ENCODE assay signal across 8 cellular contexts in the genomic region with DNA sequence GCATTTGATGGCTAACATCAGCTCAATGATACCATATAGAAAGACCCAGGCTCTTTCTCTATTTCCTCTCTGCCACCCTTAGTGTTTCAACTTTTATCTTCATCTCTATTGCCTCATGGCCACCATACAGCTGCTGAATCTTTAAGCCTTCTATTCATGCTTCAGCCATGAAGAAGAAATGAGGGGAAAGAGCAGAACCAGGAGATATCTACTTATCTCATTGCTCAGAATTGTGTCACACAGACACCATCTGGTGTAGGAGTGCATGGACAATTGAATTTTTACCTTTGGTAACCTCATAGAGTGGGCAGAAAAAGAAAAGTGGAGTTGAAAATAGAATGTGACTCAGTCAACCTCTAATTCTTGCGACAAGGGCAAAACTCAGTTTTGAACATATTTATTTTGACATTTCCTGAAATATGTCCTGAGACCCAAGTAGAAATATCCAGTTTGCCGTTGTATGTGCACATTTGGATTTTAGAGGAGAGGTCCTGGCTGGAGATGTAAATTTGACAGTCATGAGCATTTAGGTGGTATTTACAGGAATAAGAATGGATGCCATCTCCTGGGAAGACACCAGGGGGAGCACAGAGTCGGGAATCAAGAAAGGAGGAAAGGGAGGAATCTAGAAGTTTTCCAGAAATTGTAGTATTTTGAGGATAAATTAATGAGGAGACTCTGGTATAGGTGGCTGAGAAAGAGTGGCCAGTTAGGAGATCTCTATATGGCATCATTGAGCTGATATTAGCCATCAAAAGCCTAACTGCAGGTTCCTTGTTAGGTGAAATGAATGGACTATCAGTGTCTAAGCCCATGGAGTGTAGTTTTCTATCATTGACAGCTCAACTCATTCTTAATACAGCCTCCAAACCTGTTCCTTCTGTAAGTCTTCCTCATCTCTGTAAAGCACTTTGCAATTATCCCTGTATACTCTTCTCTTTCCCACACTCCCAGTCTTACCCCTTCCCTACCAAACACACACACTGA. TPM values are rescaled to one million over a fixed set of nuclear protein-coding genes. Genes with fewer than 3 reads are reported as not detected.
DNase-seq lines count a peak whose midpoint lies in the region; ATAC-seq and TF ChIP-seq lines count a peak whose summit lies in the region.

No MANE protein-coding gene starts in this region.

- no peaks in the 10 kb centered on the region for H3K27me3 Mint-ChIP-seq in H9 (ENCODE audit: low read depth)
- H3K27me3 Mint-ChIP-seq in stimulated activated naive B cell treated with anti-CD40 and anti-IgM and Interleukin-4, amounts not matched to agents 10 μg/mL and 1 μg/mL and 100 μg/mL, for 72 hours, result no peaks in the 10 kb centered on the region

- no peak overlapping the region for H4K5ac ChIP-seq in H9 (ENCODE audit: insufficient read length, low read depth, low read length)

- no peaks in the 10 kb centered on the region for H3K36me3 ChIP-seq in adipocyte (ENCODE audit: control insufficient read depth, insufficient read depth, low read length, severe bottlenecking)

- H3K4me1 ChIP-seq in H9 (ENCODE audit: insufficient read depth, low read length), result 0 out of 2 replicates have a peak, but pooled peaks cover 2% of the 10 kb centered on the region
- no peaks in the 10 kb centered on the region for H3K4me1 ChIP-seq in adipocyte (ENCODE audit: control insufficient read depth, insufficient read depth, low read length)

- H3K4me3 ChIP-seq in AG04449 (ENCODE audit: low read depth, low read length) (no peak overlapping the region), adipocyte (ENCODE audit: low read length) (no peak overlapping the region)

- no peak overlapping the region for H2AFZ ChIP-seq in H9 (ENCODE audit: low read length)

- CTCF ChIA-PET in AG04449 (lab: Yijun Ruan, JAX), result interaction anchor here (0.7 to 14.0 kb wide), 18 partner anchors 8 to 1199 kb away, joined by 3 to 202 read pairs (median 4); no protein-coding TSS in a partner anchor

- no peak overlapping the region for H2BK5ac ChIP-seq in H9 (ENCODE audit: insufficient read length, low read length)

- H3K23ac ChIP-seq in H9 (ENCODE audit: insufficient read length, low read depth, low read length), result no peak overlapping the region

- no peak overlapping the region for H2AK5ac ChIP-seq in H9 (ENCODE audit: insufficient read length, low read length)

- TF ChIP-seq CTCF in AG04449 (IDR thresholded peaks at IDR 0.05; ENCODE audit: insufficient read depth, low read length, missing control alignments) (peak; percentile 75), H9 (conservative IDR thresholded peaks at IDR 0.05) (peak; percentile 85)

- ATAC-seq in stimulated activated naive B cell treated with anti-CD40 and anti-IgM and Interleukin-4, amounts not matched to agents 10 μg/mL and 1 μg/mL and 100 μg/mL, for 72 hours (replicated peaks), result peak in 1 of 2 donors; percentile 47
- ATAC-seq in HG02840 (IDR thresholded peaks at IDR 0.05; ENCODE audit: low FRiP score, unreplicated experiment), result no peak

- H3K27ac ChIP-seq in H9 (ENCODE audit: insufficient read length, low read depth, low read length), result no peak overlapping the region

- H3K79me2 ChIP-seq in H9 (ENCODE audit: insufficient read depth, low read length), result no peaks in the 10 kb centered on the region

- no peaks in the 10 kb centered on the region for H3K36me3 Mint-ChIP-seq in H9 (ENCODE audit: insufficient read depth in 1 of 3, low read depth in 3 of 3)
- H3K36me3 Mint-ChIP-seq in stimulated activated naive B cell treated with anti-CD40 and anti-IgM and Interleukin-4, amounts not matched to agents 10 μg/mL and 1 μg/mL and 100 μg/mL, for 72 hours, result peaks cover 31 to 32% of the 10 kb centered on the region in 2 donors

- H2BK15ac ChIP-seq in H9 (ENCODE audit: low read depth, low read length), result no peak overlapping the region

- H3K79me1 ChIP-seq in H9 (ENCODE audit: insufficient read depth, low read depth, low read length, poor library complexity, severe bottlenecking), result no peaks in the 10 kb centered on the region

- H3K23me2 ChIP-seq in H9 (ENCODE audit: insufficient read length, low read depth, low read length, poor library complexity, severe bottlenecking), result no peaks in the 10 kb centered on the region

- H3K9ac ChIP-seq in H9 (ENCODE audit: extremely low read depth, insufficient read length, low read length), result no peak overlapping the region
- no peak overlapping the region for H3K9ac ChIP-seq in adipocyte (ENCODE audit: low read length)

- H3K4me1 Mint-ChIP-seq in H9, result peaks cover 23 to 27% of the 10 kb centered on the region in 2 experiments
- peaks cover 55 to 76% of the 10 kb centered on the region in 2 donors for H3K4me1 Mint-ChIP-seq in stimulated activated naive B cell treated with anti-CD40 and anti-IgM and Interleukin-4, amounts not matched to agents 10 μg/mL and 1 μg/mL and 100 μg/mL, for 72 hours

- no peak overlapping the region for H4K91ac ChIP-seq in H9 (ENCODE audit: insufficient read length, low read depth, low read length)

- H3K18ac ChIP-seq in H9 (ENCODE audit: insufficient read length, low read depth, low read length), result no peak overlapping the region

- no peak overlapping the region for H2BK20ac ChIP-seq in H9 (ENCODE audit: low read depth, low read length, poor library complexity, severe bottlenecking)

- no peak overlapping the region for H3K56ac ChIP-seq in H9 (ENCODE audit: insufficient read length, low read depth, low read length)

- no peak for DNase-seq in AG04449 (ENCODE audit: low read depth, low spot score)
- peak; percentile 37 for DNase-seq in H9
- DNase-seq in adipocyte (ENCODE audit: low read depth), result peak; percentile 68
- DNase-seq in iPS-NIHi7 (ENCODE audit: extremely low spot score), result peak; percentile 47
- no peak for DNase-seq in stimulated activated naive B cell treated with anti-CD40 and anti-IgM and Interleukin-4, amounts not matched to agents 10 μg/mL and 1 μg/mL and 100 μg/mL, for 72 hours
- DNase-seq in activated T-cell treated with anti-CD3 and anti-CD28 coated beads, Interleukin-2, amount 50 U/mL, for 48 hours, result no peak
- no peak for DNase-seq in NCI-H1048 (lab: John Stamatoyannopoulos, UW)

- H3K4ac ChIP-seq in H9 (ENCODE audit: low read depth, low read length), result no peak overlapping the region

- H4K20me1 ChIP-seq in H9 (ENCODE audit: control insufficient read depth, insufficient read depth, insufficient read length), result no peaks in the 10 kb centered on the region

- H3K14ac ChIP-seq in H9 (ENCODE audit: insufficient read depth, low read length), result no peak overlapping the region

- H3K9me3 ChIP-seq in H9 (ENCODE audit: control insufficient read depth, low read depth, low read length) (no peaks in the 10 kb centered on the region), adipocyte (ENCODE audit: control insufficient read depth, low read length) (no peaks in the 10 kb centered on the region)

- H4K8ac ChIP-seq in H9 (replicated peaks; ENCODE audit: insufficient read length, low read depth, low read length), result no peak overlapping the region

- no peak overlapping the region for H2BK12ac ChIP-seq in H9 (ENCODE audit: insufficient read length, low read depth, low read length)

- H3K27me3 ChIP-seq in H9 (ENCODE audit: insufficient read depth, low read length) (no peaks in the 10 kb centered on the region), adipocyte (replicated peaks; ENCODE audit: control insufficient read depth, insufficient read depth, low read length) (peaks cover 7% of the 10 kb centered on the region)

- H3T11ph ChIP-seq in H9 (ENCODE audit: low read length), result no peak overlapping the region

- no peaks in the 10 kb centered on the region for H3K9me3 Mint-ChIP-seq in H9
- peaks cover 10 to 14% of the 10 kb centered on the region in 2 donors for H3K9me3 Mint-ChIP-seq in stimulated activated naive B cell treated with anti-CD40 and anti-IgM and Interleukin-4, amounts not matched to agents 10 μg/mL and 1 μg/mL and 100 μg/mL, for 72 hours

- no peak overlapping the region for H2BK120ac ChIP-seq in H9 (ENCODE audit: low read depth, low read length, poor library complexity, severe bottlenecking)

- no peak overlapping the region for H3K4me3 Mint-ChIP-seq in H9
- no peak overlapping the region for H3K4me3 Mint-ChIP-seq in stimulated activated naive B cell treated with anti-CD40 and anti-IgM and Interleukin-4, amounts not matched to agents 10 μg/mL and 1 μg/mL and 100 μg/mL, for 72 hours

- no peak overlapping the region for H3K27ac Mint-ChIP-seq in H9
- peak overlapping the region; percentile 11 for H3K27ac Mint-ChIP-seq in stimulated activated naive B cell treated with anti-CD40 and anti-IgM and Interleukin-4, amounts not matched to agents 10 μg/mL and 1 μg/mL and 100 μg/mL, for 72 hours

- POLR2A ChIA-PET in AG04449 (lab: Yijun Ruan, JAX), result no interaction called here

- H3K4me2 ChIP-seq in H9 (ENCODE audit: insufficient read depth, insufficient read length, low read length), result no peak overlapping the region

- no CpG with 5 or more reads among the region's 3 CpGs for WGBS in H9 (ENCODE audit: extremely low coverage, insufficient read length, low lambda C conversion rate)

RNA-seq across cellular contexts. Expression of a gene that starts 7.0 kb away (rescaled TPM):
- not detected in 2 replicates for total RNA-seq in H9 (2021)

RNA-seq across cellular contexts. Expression of a gene that starts 38.4 kb away (rescaled TPM):
- 24.3 and 26.2 TPM in 2 replicates for total RNA-seq in H9 (2021)

Comparison
In these comparisons a context has a peak if more than half of its experiments do, and no peak if none do; other contexts are left out.
1. DNase-seq: peak in H9 (single experiment), adipocyte (single experiment) and iPS-NIHi7 (single experiment); none in AG04449 (single experiment), stimulated activated naive B cell treated with anti-CD40 and anti-IgM and Interleukin-4, amounts not matched to agents 10 μg/mL and 1 μg/mL and 100 μg/mL, for 72 hours (single experiment), activated T-cell treated with anti-CD3 and anti-CD28 coated beads, Interleukin-2, amount 50 U/mL, for 48 hours (0 of 2) and NCI-H1048 (single experiment).